In genomic region chr5:174532453-174533126, GRCh38 we compare ENCODE assay signal across 8 cellular contexts.
DNase-seq lines count a peak whose midpoint lies in the region; ATAC-seq and TF ChIP-seq lines count a peak whose summit lies in the region.

No MANE protein-coding gene starts in this region.

- CTCF ChIA-PET in AG04450 (lab: Charles Lee): interaction anchor here (1.8 kb wide), 1 partner anchor 113 kb away, joined by 4 read pairs; no protein-coding TSS in a partner anchor

- TF ChIP-seq CTCF in AG04450 (IDR thresholded peaks at IDR 0.05; ENCODE audit: low read depth, low read length) (no peak), epithelial cell of esophagus (IDR thresholded peaks at IDR 0.05; ENCODE audit: insufficient read depth, low read depth, low read length, missing control alignments) (no peak), mesothelial cell of epicardium (IDR thresholded peaks at IDR 0.05; ENCODE audit: unreplicated experiment) (no peak), type B pancreatic cell (conservative IDR thresholded peaks at IDR 0.05) (no peak)

- H3K36me3 Mint-ChIP-seq in mesothelial cell of epicardium: no peaks in the 10 kb centered on the region
- no peaks in the 10 kb centered on the region for H3K36me3 Mint-ChIP-seq in type B pancreatic cell
- H3K36me3 Mint-ChIP-seq in naive thymus-derived CD8-positive, alpha-beta T cell: peaks cover 0 to 3% (median 0%) of the 10 kb centered on the region in 3 donors

- peak overlapping the region; percentile 69 for H3K27ac Mint-ChIP-seq in mesothelial cell of epicardium
- H3K27ac Mint-ChIP-seq in type B pancreatic cell: peak overlapping the region; percentile 88
- H3K27ac Mint-ChIP-seq in naive thymus-derived CD8-positive, alpha-beta T cell: peak overlapping the region in 1 of 10 donors; percentile 3

- no peaks in the 10 kb centered on the region for H3K27me3 ChIP-seq in AG04450 (ENCODE audit: control insufficient read depth, insufficient read depth, low read length)

- H3K9me3 Mint-ChIP-seq in mesothelial cell of epicardium: no peaks in the 10 kb centered on the region
- no peaks in the 10 kb centered on the region for H3K9me3 Mint-ChIP-seq in type B pancreatic cell
- peaks cover 0 to 2% (median 0%) of the 10 kb centered on the region in 9 donors for H3K9me3 Mint-ChIP-seq in naive thymus-derived CD8-positive, alpha-beta T cell

- POLR2A ChIA-PET in AG04450 (lab: Yijun Ruan, JAX): interaction anchor here (0.7 to 1.4 kb wide), 4 partner anchors 17 to 192 kb away, joined by 3 to 6 read pairs (median 4); partner anchors contain the start of gene MSX2
- POLR2A ChIA-PET in naive thymus-derived CD8-positive, alpha-beta T cell (lab: Charles Lee): no interaction called here

- H3K27me3 Mint-ChIP-seq in mesothelial cell of epicardium (ENCODE audit: low read depth): no peaks in the 10 kb centered on the region
- no peaks in the 10 kb centered on the region for H3K27me3 Mint-ChIP-seq in type B pancreatic cell
- peaks cover 9 to 30% (median 25%) of the 10 kb centered on the region in 5 donors for H3K27me3 Mint-ChIP-seq in naive thymus-derived CD8-positive, alpha-beta T cell

- H3K27ac ChIP-seq in AG04450 (ENCODE audit: low read depth, low read length): peak overlapping the region; percentile 87

- DNase-seq in AG04450 (ENCODE audit: low read depth, low spot score): peak; percentile 94
- peak; percentile 86 for DNase-seq in SK-N-DZ (ENCODE audit: low spot score)
- peak; percentile 94 for DNase-seq in epithelial cell of esophagus (ENCODE audit: low read depth)
- DNase-seq in mesothelial cell of epicardium (ENCODE audit: low spot score in 2 of 2, unreplicated experiment in 2 of 2): peak; percentile 49 to 73
- peak; percentile 78 for DNase-seq in type B pancreatic cell (ENCODE audit: extremely low spot score, unreplicated experiment)
- no peak for DNase-seq in NCI-H2171 treated with DMSO at 0.1 percent for 48 hours (lab: John Stamatoyannopoulos, UW)
- DNase-seq in naive thymus-derived CD8-positive, alpha-beta T cell: no peak

- no peak overlapping the region for H3K4me3 Mint-ChIP-seq in mesothelial cell of epicardium
- peak overlapping the region; percentile 72 for H3K4me3 Mint-ChIP-seq in type B pancreatic cell
- H3K4me3 Mint-ChIP-seq in naive thymus-derived CD8-positive, alpha-beta T cell: no peak overlapping the region

- H3K9me3 ChIP-seq in AG04450 (ENCODE audit: control insufficient read depth, insufficient read depth, low read length): no peaks in the 10 kb centered on the region

- H3K4me3 ChIP-seq in AG04450 (ENCODE audit: low read depth, low read length) (peak overlapping the region; percentile 26), epithelial cell of esophagus (ENCODE audit: low read length) (no peak overlapping the region)

- H3K4me1 Mint-ChIP-seq in mesothelial cell of epicardium (peaks cover 55% of the 10 kb centered on the region), type B pancreatic cell (ENCODE audit: unreplicated experiment) (peaks cover 43% of the 10 kb centered on the region)
- H3K4me1 Mint-ChIP-seq in naive thymus-derived CD8-positive, alpha-beta T cell: peaks cover 0 to 2% (median 0%) of the 10 kb centered on the region in 4 donors

- ATAC-seq in HG03432 (IDR thresholded peaks at IDR 0.05; ENCODE audit: unreplicated experiment): peak; percentile 56
- no peak for ATAC-seq in naive thymus-derived CD8-positive, alpha-beta T cell

Comparison
In these comparisons a context has a peak if more than half of its experiments do, and no peak if none do; other contexts are left out.
1. DNase-seq: peak in AG04450 (single experiment), SK-N-DZ (single experiment), epithelial cell of esophagus (single experiment), mesothelial cell of epicardium (2 of 2) and type B pancreatic cell (single experiment); none in NCI-H2171 treated with DMSO at 0.1 percent for 48 hours (single experiment) and naive thymus-derived CD8-positive, alpha-beta T cell (0 of 10).